ENCODE assay signal across 1 cellular context in genomic region chr22:36362819-36363377, GRCh38.
TF ChIP-seq lines count a peak whose summit lies in the region.

No MANE protein-coding gene starts in this region.

TF ChIP-seq in WTC11, 78 proteins besides CTCF, POLR2A, EP300 and RAD21 (continued from another document):
- no peak for TF ChIP-seq ZSCAN18 (CRISPR knock-in tag; IDR thresholded peaks at IDR 0.05)
TF ChIP-seq in WTC11: peak in this region for 0.
